ENCODE assay signal across 9 cellular contexts in genomic region chr1:26177182-26177684, GRCh38. TPM values are rescaled to one million over a fixed set of nuclear protein-coding genes. Genes with fewer than 3 reads are reported as not detected.
A peak's percentile ranks its signal among the peaks of the same experiment; 100 is the strongest.
DNase-seq lines count a peak whose midpoint lies in the region; ATAC-seq lines count a peak whose summit lies in the region.
"Had no signal": no experiment of that assay in that cellular context is flagged by ENCODE, and none has a peak within 500 bp of the region (broad histone marks: within the 10 kb centered on the region; RNA-seq: fewer than 3 reads in every experiment).

A gene with protein sequence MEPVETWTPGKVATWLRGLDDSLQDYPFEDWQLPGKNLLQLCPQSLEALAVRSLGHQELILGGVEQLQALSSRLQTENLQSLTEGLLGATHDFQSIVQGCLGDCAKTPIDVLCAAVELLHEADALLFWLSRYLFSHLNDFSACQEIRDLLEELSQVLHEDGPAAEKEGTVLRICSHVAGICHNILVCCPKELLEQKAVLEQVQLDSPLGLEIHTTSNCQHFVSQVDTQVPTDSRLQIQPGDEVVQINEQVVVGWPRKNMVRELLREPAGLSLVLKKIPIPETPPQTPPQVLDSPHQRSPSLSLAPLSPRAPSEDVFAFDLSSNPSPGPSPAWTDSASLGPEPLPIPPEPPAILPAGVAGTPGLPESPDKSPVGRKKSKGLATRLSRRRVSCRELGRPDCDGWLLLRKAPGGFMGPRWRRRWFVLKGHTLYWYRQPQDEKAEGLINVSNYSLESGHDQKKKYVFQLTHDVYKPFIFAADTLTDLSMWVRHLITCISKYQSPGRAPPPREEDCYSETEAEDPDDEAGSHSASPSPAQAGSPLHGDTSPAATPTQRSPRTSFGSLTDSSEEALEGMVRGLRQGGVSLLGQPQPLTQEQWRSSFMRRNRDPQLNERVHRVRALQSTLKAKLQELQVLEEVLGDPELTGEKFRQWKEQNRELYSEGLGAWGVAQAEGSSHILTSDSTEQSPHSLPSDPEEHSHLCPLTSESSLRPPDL (plus strand): TSS chr1:26177491. CDS start chr1:26177548, 57 bp downstream.

- no peak within 1 kb of the TSS for H3K27ac ChIP-seq in aorta (ENCODE audit: low read depth in 1 of 2, low read length in 2 of 2)

- H3K36me3 ChIP-seq in aorta (ENCODE audit: control insufficient read depth in 1 of 2, insufficient read depth in 2 of 2, low read length in 1 of 2) = no peaks in the 10 kb centered on the region

- H3K9me3 ChIP-seq in aorta (ENCODE audit: control insufficient read depth, low read length) = no peaks in the 10 kb centered on the region

- no peak within 1 kb of the TSS for H3K4me3 ChIP-seq in aorta (ENCODE audit: low read length in 2 of 2)

- H3K4me3 Mint-ChIP-seq in activated T-helper 1 cell treated with anti-CD3 and anti-CD28 coated beads, Interleukin-12 subunit alpha, Interleukin-12 subunit beta, Interleukin-2, Interleukin-4 antibody, amounts not matched to agents 30 ng/mL and 10 ng/mL and 1 ng/mL, durations not matched to agents 14 hours and 24 hours and 36 hours = peak within 1 kb of the TSS; percentile 42

- peaks cover 2% of the 10 kb centered on the region for H3K36me3 Mint-ChIP-seq in activated T-helper 1 cell treated with anti-CD3 and anti-CD28 coated beads, Interleukin-12 subunit alpha, Interleukin-12 subunit beta, Interleukin-2, Interleukin-4 antibody, amounts not matched to agents 30 ng/mL and 10 ng/mL and 1 ng/mL, durations not matched to agents 14 hours and 24 hours and 36 hours (ENCODE audit: low read depth)

- no peak within 1 kb of the TSS for H3K27ac Mint-ChIP-seq in activated T-helper 1 cell treated with anti-CD3 and anti-CD28 coated beads, Interleukin-12 subunit alpha, Interleukin-12 subunit beta, Interleukin-2, Interleukin-4 antibody, amounts not matched to agents 30 ng/mL and 10 ng/mL and 1 ng/mL, durations not matched to agents 14 hours and 24 hours and 36 hours

- no peaks in the 10 kb centered on the region for H3K4me1 Mint-ChIP-seq in activated T-helper 1 cell treated with anti-CD3 and anti-CD28 coated beads, Interleukin-12 subunit alpha, Interleukin-12 subunit beta, Interleukin-2, Interleukin-4 antibody, amounts not matched to agents 30 ng/mL and 10 ng/mL and 1 ng/mL, durations not matched to agents 14 hours and 24 hours and 36 hours (ENCODE audit: low read depth)

- intact Hi-C loops in Right ventricle myocardium inferior (cut with DNase I) (no loop called here), left cardiac atrium (cut with DNase I) (no loop called here), aorta (cut with DNase I) (no loop called here)
- intact Hi-C loops in activated T-helper 1 cell treated with anti-CD3 and anti-CD28 coated beads, Interleukin-12 subunit alpha, Interleukin-12 subunit beta, Interleukin-2, Interleukin-4 antibody, amounts not matched to agents 30 ng/mL and 10 ng/mL and 1 ng/mL, durations not matched to agents 14 hours and 24 hours and 36 hours (cut with micrococcal nuclease) = no loop called here

- DNase-seq in Right ventricle myocardium inferior (ENCODE audit: missing footprints) (peak; percentile 6), left cardiac atrium (no peak), left lobe of liver (ENCODE audit: low spot score) (no peak), ureter (ENCODE audit: low spot score) (peak; percentile 85), aorta (no peak), midbrain (lab: John Stamatoyannopoulos, UW) (no peak)
- no peak for DNase-seq in activated T-helper 1 cell treated with anti-CD3 and anti-CD28 coated beads, Interleukin-12 subunit alpha, Interleukin-12 subunit beta, Interleukin-2, Interleukin-4 antibody, amounts not matched to agents 30 ng/mL and 10 ng/mL and 1 ng/mL, durations not matched to agents 14 hours and 24 hours and 36 hours (ENCODE audit: low spot score)

- peaks cover 4% of the 10 kb centered on the region for H3K27me3 Mint-ChIP-seq in activated T-helper 1 cell treated with anti-CD3 and anti-CD28 coated beads, Interleukin-12 subunit alpha, Interleukin-12 subunit beta, Interleukin-2, Interleukin-4 antibody, amounts not matched to agents 30 ng/mL and 10 ng/mL and 1 ng/mL, durations not matched to agents 14 hours and 24 hours and 36 hours (ENCODE audit: insufficient read depth)

- H3K9me3 Mint-ChIP-seq in activated T-helper 1 cell treated with anti-CD3 and anti-CD28 coated beads, Interleukin-12 subunit alpha, Interleukin-12 subunit beta, Interleukin-2, Interleukin-4 antibody, amounts not matched to agents 30 ng/mL and 10 ng/mL and 1 ng/mL, durations not matched to agents 14 hours and 24 hours and 36 hours = no peaks in the 10 kb centered on the region

- no peaks in the 10 kb centered on the region for H3K4me1 ChIP-seq in aorta (ENCODE audit: control insufficient read depth in 1 of 2, insufficient read depth in 2 of 2, low read length in 2 of 2)

- ATAC-seq in Right ventricle myocardium inferior (no peak), left cardiac atrium (no peak), left lobe of liver (peak; percentile 77), aorta (ENCODE audit: low FRiP score) (no peak), GM21423 (IDR thresholded peaks at IDR 0.05; ENCODE audit: unreplicated experiment) (no peak)

- WGBS in aorta, 2 donors = 51 to 52% methylated on average over 21 of the region's 21 CpGs

- H3K27me3 ChIP-seq in aorta (ENCODE audit: control insufficient read depth in 1 of 2, insufficient read depth in 2 of 2, low read length in 1 of 2) = peaks cover 0 to 1% of the 10 kb centered on the region in 2 donors

RNA-seq across cellular contexts. Expression of the gene that starts here (rescaled TPM):
- total RNA-seq in Right ventricle myocardium inferior = 1.8 TPM
- under 1 TPM; 0.60 to 0.85 TPM for total RNA-seq in left cardiac atrium
- 4.2 and 4.7 TPM in 2 replicates for total RNA-seq in activated T-helper 1 cell treated with anti-CD3 and anti-CD28 coated beads, Interleukin-12 subunit alpha, Interleukin-12 subunit beta, Interleukin-2, Interleukin-4 antibody, amounts not matched to agents 30 ng/mL and 10 ng/mL and 1 ng/mL, durations not matched to agents 14 hours and 24 hours and 36 hours
- 0.63 TPM for total RNA-seq in left lobe of liver
- 40.6 TPM for total RNA-seq in ureter
- total RNA-seq in aorta = 1 to 10 TPM; 1.5 to 1.7 TPM
- polyA plus RNA-seq in aorta = 1 to 10 TPM; 2.3 to 4.9 TPM
- total RNA-seq: glomerular endothelial cell had no signal

Comparison
In these comparisons a context has a peak if more than half of its experiments do, and no peak if none do; other contexts are left out.
1. DNase-seq: peak in Right ventricle myocardium inferior (single experiment) and ureter (single experiment); none in left cardiac atrium (single experiment), activated T-helper 1 cell treated with anti-CD3 and anti-CD28 coated beads, Interleukin-12 subunit alpha, Interleukin-12 subunit beta, Interleukin-2, Interleukin-4 antibody, amounts not matched to agents 30 ng/mL and 10 ng/mL and 1 ng/mL, durations not matched to agents 14 hours and 24 hours and 36 hours (single experiment), left lobe of liver (single experiment), aorta (0 of 2) and midbrain (single experiment).
2. Peak in ATAC-seq in left lobe of liver; RNA of the gene not detected or under 1 TPM.